In genomic region chr3:38130631-38131065, GRCh38 we compare ENCODE assay signal across 18 cellular contexts. TPM values are rescaled to one million over a fixed set of nuclear protein-coding genes. Genes with fewer than 3 reads are reported as not detected.
DNase-seq lines count a peak whose midpoint lies in the region; ATAC-seq, FAIRE-seq and TF ChIP-seq lines count a peak whose summit lies in the region.
"Had no signal": no experiment of that assay in that cellular context is flagged by ENCODE, and none has a peak within 500 bp of the region (broad histone marks: within the 10 kb centered on the region; RNA-seq: fewer than 3 reads in every experiment).

No MANE protein-coding gene starts in this region.

- peak overlapping the region; percentile 54 for H3K27ac ChIP-seq in right cardiac atrium (ENCODE audit: low read length)
- H3K27ac ChIP-seq: 22Rv1, ascending aorta, psoas muscle had no signal

- peak in 1 of 2 donors; percentile 17 for ATAC-seq in right cardiac atrium
- ATAC-seq in omental fat pad (ENCODE audit: low FRiP score): no peak
- ATAC-seq: activated CD4-positive, alpha-beta T cell treated with anti-CD3 and anti-CD28 coated beads for 36 hours; psoas muscle had no signal

- intact Hi-C loops in right cardiac atrium (cut with DNase I): no loop called here

- TF ChIP-seq POLR2A in GM12891 (IDR thresholded peaks at IDR 0.05; ENCODE audit: low read depth, low read length): no peak

- no peak for TF ChIP-seq CTCF in omental fat pad (IDR thresholded peaks at IDR 0.05)

- H3K4me1 ChIP-seq in right cardiac atrium (ENCODE audit: control insufficient read depth, insufficient read depth, low read length): peaks cover 6% of the 10 kb centered on the region

- peak; percentile 49 for DNase-seq in activated CD8-positive, alpha-beta memory T cell treated with anti-CD3 and anti-CD28 coated beads for 24 hours
- DNase-seq in activated CD8-positive, alpha-beta memory T cell treated with anti-CD3 and anti-CD28 coated beads, Interleukin-2, amount 50 U/mL, for 48 hours: no peak
- DNase-seq in GM12891 (ENCODE audit: insufficient read length, low spot score) (no peak), right cardiac atrium (peak in 1 of 3 donors; percentile 54), omental fat pad (ENCODE audit: low spot score) (peak; percentile 17), hepatic stellate cell (ENCODE audit: low spot score) (no peak), HTR-8/SVneo (ENCODE audit: insufficient read length, low spot score) (no peak), NCI-H187 (lab: John Stamatoyannopoulos, UW) (no peak)
- DNase-seq: activated CD4-positive, alpha-beta T cell treated with anti-CD3 and anti-CD28 coated beads for 36 hours; AML-193; NCI-H1417 treated with DMSO at 0.1 percent for 48 hours; NCI-H524 treated with DMSO at 0.1 percent for 48 hours; psoas muscle; stimulated activated CD4-positive, alpha-beta T cell treated with anti-CD3 and anti-CD28 coated beads, Interleukin-2, amount 100 ng/mL, for 48 hours had no signal

- H3K27me3 ChIP-seq in right cardiac atrium (ENCODE audit: control insufficient read depth, insufficient read depth): no peaks in the 10 kb centered on the region
- H3K27me3 ChIP-seq: ascending aorta had no signal

- WGBS in right cardiac atrium: 58% methylated on average over 3 of the region's 3 CpGs

- H3K4me3 ChIP-seq in right cardiac atrium (ENCODE audit: low read length): no peak overlapping the region
- H3K4me3 ChIP-seq: ascending aorta, psoas muscle, smooth muscle cell had no signal

- no peaks in the 10 kb centered on the region for H3K9me3 ChIP-seq in right cardiac atrium (ENCODE audit: control insufficient read depth, low read length)
- H3K9me3 ChIP-seq: ascending aorta, psoas muscle had no signal

- FAIRE-seq in GM12891 (lab: Jason Lieb, UNC) (no peak), HTR-8/SVneo (lab: Jason Lieb, UNC) (no peak)
- FAIRE-seq: frontal cortex had no signal

TF ChIP-seq in GM12891, 5 proteins besides CTCF, POLR2A, EP300 and RAD21:
- TF ChIP-seq TAF1 (IDR thresholded peaks at IDR 0.05; ENCODE audit: low read depth, low read length) (no peak), SPI1 (IDR thresholded peaks at IDR 0.05; ENCODE audit: low read depth, low read length) (peak; percentile 28; the same call in 1 of the 2 replicates)

RNA-seq across cellular contexts. Expression of gene ACAA1, which starts 6.3 kb away (rescaled TPM):
- 50.4 TPM for polyA plus RNA-seq in GM12891 (2012; ENCODE audit: low read depth, missing spikeins)
- total RNA-seq in right cardiac atrium: 10 to 100 TPM; 80.8 to 98.8 (median 88.4) TPM
- polyA plus RNA-seq in right cardiac atrium: 98.8 TPM
- 10 to 100 TPM; 48.1 to 69.5 (median 62.5) TPM for total RNA-seq in omental fat pad

RNA-seq across cellular contexts. Expression of gene MYD88, which starts 7.8 kb away (rescaled TPM):
- polyA plus RNA-seq in GM12891 (2012; ENCODE audit: low read depth, missing spikeins): 43.8 TPM
- total RNA-seq in right cardiac atrium: 10 to 100 TPM; 11.1 to 19.8 (median 13.1) TPM
- polyA plus RNA-seq in right cardiac atrium: 8.4 TPM
- 10 to 100 TPM; 37.6 to 78.0 (median 53.6) TPM for total RNA-seq in omental fat pad

RNA-seq across cellular contexts. Expression of gene OXSR1, which starts 34.7 kb away (rescaled TPM):
- polyA plus RNA-seq in GM12891 (2012; ENCODE audit: low read depth, missing spikeins): 27.1 TPM
- total RNA-seq in right cardiac atrium (10 to 100 TPM; 20.2 to 39.1 (median 25.1) TPM), omental fat pad (10 to 100 TPM; 29.8 to 51.7 (median 45.5) TPM)
- polyA plus RNA-seq in right cardiac atrium: 12.9 TPM

Comparison
In these comparisons a context has a peak if more than half of its experiments do, and no peak if none do; other contexts are left out.
1. DNase-seq: peak in activated CD8-positive, alpha-beta memory T cell treated with anti-CD3 and anti-CD28 coated beads for 24 hours (single experiment) and omental fat pad (single experiment); none in activated CD8-positive, alpha-beta memory T cell treated with anti-CD3 and anti-CD28 coated beads, Interleukin-2, amount 50 U/mL, for 48 hours (single experiment), GM12891 (single experiment), hepatic stellate cell (single experiment), HTR-8/SVneo (single experiment) and NCI-H187 (0 of 2).